In genomic region chr17:73091770-73092517, GRCh38 we compare ENCODE assay signal across 8 cellular contexts. TPM values are rescaled to one million over a fixed set of nuclear protein-coding genes. Genes with fewer than 3 reads are reported as not detected.
A peak's percentile ranks its signal among the peaks of the same experiment; 100 is the strongest.
DNase-seq lines count a peak whose midpoint lies in the region; ATAC-seq and TF ChIP-seq lines count a peak whose summit lies in the region.

No MANE protein-coding gene starts in this region.

- ATAC-seq in HG03175 (IDR thresholded peaks at IDR 0.05; ENCODE audit: unreplicated experiment) (peak; percentile 3), RWPE2 (ENCODE audit: low read depth) (peak; percentile 28), HG03520 (IDR thresholded peaks at IDR 0.05; ENCODE audit: unreplicated experiment) (no peak)

- H3K27me3 ChIP-seq in RWPE2 (ENCODE audit: insufficient read depth, poor library complexity, severe bottlenecking), result no peaks in the 10 kb centered on the region
- no peaks in the 10 kb centered on the region for H3K27me3 ChIP-seq in ectodermal cell (ENCODE audit: control insufficient read depth, insufficient read depth, low read length, poor library complexity, severe bottlenecking)
- no peaks in the 10 kb centered on the region for H3K27me3 ChIP-seq in tibial artery

- H3K4me1 ChIP-seq in RWPE2 (ENCODE audit: insufficient read depth, poor library complexity, severe bottlenecking), result no peaks in the 10 kb centered on the region
- no peaks in the 10 kb centered on the region for H3K4me1 ChIP-seq in ectodermal cell (ENCODE audit: control insufficient read depth, insufficient read depth, low read length)
- H3K4me1 ChIP-seq in tibial artery, result peaks cover 0 to 52% (median 38%) of the 10 kb centered on the region in 4 donors

- DNase-seq in stimulated activated CD4-positive, alpha-beta T cell treated with anti-CD3 and anti-CD28 coated beads, Interleukin-2, amount 100 ng/mL, for 24 hours, result peak; percentile 5 to 21
- no peak for DNase-seq in stimulated activated CD4-positive, alpha-beta T cell treated with anti-CD3 and anti-CD28 coated beads, Interleukin-4, amount 100 ng/mL, for 4 hours
- DNase-seq in RWPE2 (ENCODE audit: low spot score) (peak; percentile 56), medulla oblongata (ENCODE audit: extremely low spot score) (peak; percentile 58), tibial artery (peak in 1 of 2 donors; percentile 33)

- peak overlapping the region; percentile 43 for H3K4me3 ChIP-seq in RWPE2 (ENCODE audit: severe bottlenecking)
- H3K4me3 ChIP-seq in ectodermal cell (ENCODE audit: insufficient read depth, low read depth, low read length), result peak overlapping the region; percentile 45
- peak overlapping the region; percentile 61 to 78 for H3K4me3 ChIP-seq in tibial artery

- TF ChIP-seq CTCF in RWPE2 (IDR thresholded peaks at IDR 0.05; ENCODE audit: poor library complexity, severe bottlenecking) (no peak), tibial artery (IDR thresholded peaks at IDR 0.05) (no peak)

- 20 to 25% methylated on average over 20 of the region's 20 CpGs for WGBS in ectodermal cell, 2 experiments

- H3K9me3 ChIP-seq in RWPE2 (ENCODE audit: severe bottlenecking) (no peaks in the 10 kb centered on the region), ectodermal cell (ENCODE audit: control insufficient read depth, low read length) (no peaks in the 10 kb centered on the region), tibial artery (no peaks in the 10 kb centered on the region)

- intact Hi-C loops in tibial artery (cut with DNase I; ENCODE audit: low total_unique reads), result loop anchor here (10.0 kb wide), 1 partner anchor 213 kb away; no protein-coding TSS in a partner anchor

- H3K36me3 ChIP-seq in RWPE2 (ENCODE audit: low read depth) (no peaks in the 10 kb centered on the region), ectodermal cell (ENCODE audit: control insufficient read depth, insufficient read depth, low read length) (no peaks in the 10 kb centered on the region), tibial artery (peaks cover 9 to 18% (median 11%) of the 10 kb centered on the region in 3 donors)

- H3K27ac ChIP-seq in RWPE2 (ENCODE audit: poor library complexity, severe bottlenecking) (peak overlapping the region; percentile 22), ectodermal cell (ENCODE audit: insufficient read depth, low read depth, low read length, poor library complexity, severe bottlenecking) (no peak overlapping the region), tibial artery (peak overlapping the region; percentile 81 to 84)

RNA-seq across cellular contexts. Expression of gene SLC39A11, which starts 0.5 kb away (rescaled TPM):
- 6.8 TPM for polyA plus RNA-seq in ectodermal cell (2013, experiment 1 of 4)
- 9.6 TPM for polyA plus RNA-seq in ectodermal cell (2013, experiment 2 of 4)
- polyA plus RNA-seq in ectodermal cell (2013, experiment 3 of 4), result 7.6 TPM
- 7.1 TPM for polyA plus RNA-seq in ectodermal cell (2013, experiment 4 of 4)

Comparison
In these comparisons a context has a peak if more than half of its experiments do, and no peak if none do; other contexts are left out.
1. DNase-seq: peak in stimulated activated CD4-positive, alpha-beta T cell treated with anti-CD3 and anti-CD28 coated beads, Interleukin-2, amount 100 ng/mL, for 24 hours (2 of 2), RWPE2 (single experiment) and medulla oblongata (single experiment); none in stimulated activated CD4-positive, alpha-beta T cell treated with anti-CD3 and anti-CD28 coated beads, Interleukin-4, amount 100 ng/mL, for 4 hours (0 of 2).
2. Peak in every context shown above with its lines, with median percentiles within 50 percentile points of each other: H3K4me3 ChIP-seq.